ENCODE assay signal across 18 cellular contexts in genomic region chr20:1333462-1334369, GRCh38. TPM values are rescaled to one million over a fixed set of nuclear protein-coding genes. Genes with fewer than 3 reads are reported as not detected.
DNase-seq lines count a peak whose midpoint lies in the region; ATAC-seq and TF ChIP-seq lines count a peak whose summit lies in the region.
"Had no signal": no experiment of that assay in that cellular context is flagged by ENCODE, and none has a peak within 500 bp of the region (broad histone marks: within the 10 kb centered on the region; RNA-seq: fewer than 3 reads in every experiment).

No MANE protein-coding gene starts in this region.

- no peak for DNase-seq in activated naive CD4-positive, alpha-beta T cell treated with anti-CD3 and anti-CD28 coated beads for 36 hours
- peak; percentile 14 for DNase-seq in colonic mucosa
- peak; percentile 47 for DNase-seq in mesenteric fat pad (ENCODE audit: low spot score)
- DNase-seq in upper lobe of right lung, result no peak
- no peak for DNase-seq in trophoblast cell
- DNase-seq: activated naive CD8-positive, alpha-beta T cell treated with anti-CD3 and anti-CD28 coated beads, Interleukin-2, amount 10 ng/mL, durations not matched to agents 7 days and 5 days; GOT3; mesendoderm; MG63; NCI-H1694 treated with DMSO at 0.1 percent for 48 hours; NK-92 treated with Interleukin-12 subunit alpha and Interleukin-12 subunit beta, amount 100 ng/mL, for 24 hours; RPMI8226 had no signal

- H4K91ac ChIP-seq in trophoblast cell (ENCODE audit: low read depth, low read length), result no peak overlapping the region

- H3K4me1 Mint-ChIP-seq in activated naive CD4-positive, alpha-beta T cell treated with anti-CD3 and anti-CD28 coated beads, Interleukin-2, amount 50 U/mL, for 24 hours, result peaks cover 34% of the 10 kb centered on the region
- peaks cover 60% of the 10 kb centered on the region for H3K4me1 Mint-ChIP-seq in activated naive CD4-positive, alpha-beta T cell treated with anti-CD3 and anti-CD28 coated beads for 36 hours (ENCODE audit: low read depth)
- H3K4me1 Mint-ChIP-seq in activated T-helper 17 cell treated with anti-CD3 and anti-CD28 coated beads, Interleukin-2, amount 50 U/mL, for 72 hours, result peaks cover 21% of the 10 kb centered on the region

- no peak overlapping the region for H3K4me3 Mint-ChIP-seq in activated naive CD4-positive, alpha-beta T cell treated with anti-CD3 and anti-CD28 coated beads, Interleukin-2, amount 50 U/mL, for 24 hours
- H3K4me3 Mint-ChIP-seq in activated naive CD4-positive, alpha-beta T cell treated with anti-CD3 and anti-CD28 coated beads for 36 hours, result no peak overlapping the region
- H3K4me3 Mint-ChIP-seq in activated T-helper 17 cell treated with anti-CD3 and anti-CD28 coated beads, Interleukin-2, amount 50 U/mL, for 72 hours, result no peak overlapping the region
- H3K4me3 Mint-ChIP-seq: activated naive CD8-positive, alpha-beta T cell treated with anti-CD3 and anti-CD28 coated beads, Interleukin-2, amount 10 ng/mL, durations not matched to agents 7 days and 5 days; CD8-positive, alpha-beta T cell; nephron had no signal

- H3K79me2 ChIP-seq in trophoblast cell (ENCODE audit: control insufficient read depth, insufficient read depth, low read length, poor library complexity), result no peaks in the 10 kb centered on the region

- H3K79me1 ChIP-seq in trophoblast cell (ENCODE audit: low read length), result no peaks in the 10 kb centered on the region

- no peak overlapping the region for H2BK5ac ChIP-seq in trophoblast cell (ENCODE audit: low read depth, low read length, poor library complexity)

- H3K36me3 Mint-ChIP-seq in activated naive CD4-positive, alpha-beta T cell treated with anti-CD3 and anti-CD28 coated beads, Interleukin-2, amount 50 U/mL, for 24 hours, result peaks cover 2% of the 10 kb centered on the region
- peaks cover 19% of the 10 kb centered on the region for H3K36me3 Mint-ChIP-seq in activated naive CD4-positive, alpha-beta T cell treated with anti-CD3 and anti-CD28 coated beads for 36 hours (ENCODE audit: low read depth)
- H3K36me3 Mint-ChIP-seq in activated T-helper 17 cell treated with anti-CD3 and anti-CD28 coated beads, Interleukin-2, amount 50 U/mL, for 72 hours (ENCODE audit: low read depth), result peaks cover 8% of the 10 kb centered on the region

- H3K23ac ChIP-seq in trophoblast cell (ENCODE audit: low read length), result no peak overlapping the region

- no peak overlapping the region for H3K18ac ChIP-seq in trophoblast cell (ENCODE audit: low read length)

- H3K27ac ChIP-seq in colonic mucosa (no peak overlapping the region), upper lobe of right lung (peak overlapping the region; percentile 72), trophoblast cell (ENCODE audit: low read depth, low read length) (no peak overlapping the region)
- H3K27ac ChIP-seq: thoracic aorta had no signal

- no peak overlapping the region for H2BK120ac ChIP-seq in trophoblast cell (ENCODE audit: insufficient read depth, low read length, poor library complexity)

- H3K27me3 Mint-ChIP-seq in activated naive CD4-positive, alpha-beta T cell treated with anti-CD3 and anti-CD28 coated beads, Interleukin-2, amount 50 U/mL, for 24 hours, result no peaks in the 10 kb centered on the region
- no peaks in the 10 kb centered on the region for H3K27me3 Mint-ChIP-seq in activated naive CD4-positive, alpha-beta T cell treated with anti-CD3 and anti-CD28 coated beads for 36 hours (ENCODE audit: low read depth)
- H3K27me3 Mint-ChIP-seq in activated T-helper 17 cell treated with anti-CD3 and anti-CD28 coated beads, Interleukin-2, amount 50 U/mL, for 72 hours, result no peaks in the 10 kb centered on the region
- H3K27me3 Mint-ChIP-seq: activated naive CD8-positive, alpha-beta T cell treated with anti-CD3 and anti-CD28 coated beads, Interleukin-2, amount 10 ng/mL, durations not matched to agents 7 days and 5 days had no signal

- H3K4me3 ChIP-seq in colonic mucosa (no peak overlapping the region), upper lobe of right lung (no peak overlapping the region), trophoblast cell (ENCODE audit: low read depth, low read length) (no peak overlapping the region)
- H3K4me3 ChIP-seq: MG63, thoracic aorta had no signal

- TF ChIP-seq CTCF in colonic mucosa (IDR thresholded peaks at IDR 0.05) (no peak), upper lobe of right lung (IDR thresholded peaks at IDR 0.05) (no peak)

- H3K9me3 Mint-ChIP-seq in activated naive CD4-positive, alpha-beta T cell treated with anti-CD3 and anti-CD28 coated beads, Interleukin-2, amount 50 U/mL, for 24 hours, result no peaks in the 10 kb centered on the region
- no peaks in the 10 kb centered on the region for H3K9me3 Mint-ChIP-seq in activated naive CD4-positive, alpha-beta T cell treated with anti-CD3 and anti-CD28 coated beads for 36 hours
- no peaks in the 10 kb centered on the region for H3K9me3 Mint-ChIP-seq in activated T-helper 17 cell treated with anti-CD3 and anti-CD28 coated beads, Interleukin-2, amount 50 U/mL, for 72 hours
- H3K9me3 Mint-ChIP-seq: activated naive CD8-positive, alpha-beta T cell treated with anti-CD3 and anti-CD28 coated beads, Interleukin-2, amount 10 ng/mL, durations not matched to agents 7 days and 5 days; CD8-positive, alpha-beta T cell; nephron had no signal

- no peak overlapping the region for H2AK5ac ChIP-seq in trophoblast cell (ENCODE audit: low read length)

- H2BK12ac ChIP-seq in trophoblast cell (ENCODE audit: low read length), result no peak overlapping the region

- H3K27me3 ChIP-seq in colonic mucosa (no peaks in the 10 kb centered on the region), upper lobe of right lung (no peaks in the 10 kb centered on the region), trophoblast cell (ENCODE audit: insufficient read depth, low read length) (no peaks in the 10 kb centered on the region)
- H3K27me3 ChIP-seq: MG63 had no signal

- H3K27ac Mint-ChIP-seq in activated naive CD4-positive, alpha-beta T cell treated with anti-CD3 and anti-CD28 coated beads, Interleukin-2, amount 50 U/mL, for 24 hours, result peak overlapping the region; percentile 32
- H3K27ac Mint-ChIP-seq in activated naive CD4-positive, alpha-beta T cell treated with anti-CD3 and anti-CD28 coated beads for 36 hours, result no peak overlapping the region
- H3K27ac Mint-ChIP-seq in activated T-helper 17 cell treated with anti-CD3 and anti-CD28 coated beads, Interleukin-2, amount 50 U/mL, for 72 hours, result no peak overlapping the region
- H3K27ac Mint-ChIP-seq: nephron had no signal

- H3K9ac ChIP-seq in colonic mucosa (ENCODE audit: low read depth in 2 of 2, low read length in 2 of 2) (no peak overlapping the region), trophoblast cell (ENCODE audit: low read length) (no peak overlapping the region)

- WGBS in trophoblast cell (ENCODE audit: extremely low coverage, insufficient coverage, insufficient read length), result no CpG with 5 or more reads among the region's 11 CpGs

- H4K12ac ChIP-seq in trophoblast cell (ENCODE audit: low read depth, low read length), result no peak overlapping the region

- no peak overlapping the region for H3K14ac ChIP-seq in trophoblast cell (ENCODE audit: low read length)

- ATAC-seq in upper lobe of right lung, result no peak
- no peak for ATAC-seq in activated T-helper 17 cell treated with anti-CD3 and anti-CD28 coated beads, Interleukin-2, amount 50 U/mL, for 72 hours (replicated peaks)
- ATAC-seq in HG03571 (IDR thresholded peaks at IDR 0.05; ENCODE audit: unreplicated experiment), result no peak
- ATAC-seq: CD8-positive, alpha-beta T cell had no signal

- no peak overlapping the region for H2AFZ ChIP-seq in trophoblast cell (ENCODE audit: insufficient read depth, low read length, poor library complexity)

- H3K9me3 ChIP-seq in colonic mucosa, result no peaks in the 10 kb centered on the region
- H3K9me3 ChIP-seq in upper lobe of right lung, result no peaks in the 10 kb centered on the region
- no peaks in the 10 kb centered on the region for H3K9me3 ChIP-seq in trophoblast cell (ENCODE audit: insufficient read depth, low read depth, low read length)
- H3K9me3 ChIP-seq: MG63, thoracic aorta had no signal

- intact Hi-C loops in activated naive CD4-positive, alpha-beta T cell treated with anti-CD3 and anti-CD28 coated beads for 36 hours (cut with micrococcal nuclease), result no loop called here
- intact Hi-C loops in colonic mucosa (cut with DNase I) (no loop called here), upper lobe of right lung (cut with DNase I) (loop anchor here (10.0 kb wide), 1 partner anchor 61 kb away; the partner anchor contains the start of gene FKBP1A)

- H3K36me3 ChIP-seq in colonic mucosa, result no peaks in the 10 kb centered on the region
- peaks cover 5% of the 10 kb centered on the region for H3K36me3 ChIP-seq in upper lobe of right lung
- peaks cover 5 to 9% of the 10 kb centered on the region in 2 experiments for H3K36me3 ChIP-seq in trophoblast cell (ENCODE audit: control insufficient read depth in 1 of 2, insufficient read depth in 2 of 2, low read length in 2 of 2)
- H3K36me3 ChIP-seq: thoracic aorta had no signal

- CTCF ChIA-PET in activated naive CD4-positive, alpha-beta T cell treated with anti-CD3 and anti-CD28 coated beads for 36 hours (lab: Charles Lee), result no interaction called here

- H3K4ac ChIP-seq in trophoblast cell (ENCODE audit: low read depth, low read length), result no peak overlapping the region

- peaks cover 6% of the 10 kb centered on the region for H3K4me1 ChIP-seq in colonic mucosa
- peaks cover 52% of the 10 kb centered on the region for H3K4me1 ChIP-seq in upper lobe of right lung
- H3K4me1 ChIP-seq in trophoblast cell (ENCODE audit: control insufficient read depth in 1 of 2, insufficient read depth in 2 of 2, low read length in 2 of 2), result peaks cover 2 to 9% of the 10 kb centered on the region in 2 experiments

- H3K4me2 ChIP-seq in trophoblast cell (ENCODE audit: low read length), result no peak overlapping the region

- H4K8ac ChIP-seq in trophoblast cell (ENCODE audit: low read depth, low read length), result no peak overlapping the region

RNA-seq across cellular contexts. Expression of gene SDCBP2, which starts 4.8 kb away (rescaled TPM):
- 1 to 10 TPM; 5.5 to 5.8 TPM for total RNA-seq in activated naive CD4-positive, alpha-beta T cell treated with anti-CD3 and anti-CD28 coated beads for 36 hours
- total RNA-seq in colonic mucosa (100 to 1,000 TPM; 202 to 345 TPM), mesenteric fat pad (7.2 TPM), upper lobe of right lung (10.9 TPM)
- total RNA-seq in activated T-helper 17 cell treated with anti-CD3 and anti-CD28 coated beads, Interleukin-2, amount 50 U/mL, for 72 hours, result 10 to 100 TPM in 1 of 2 donors, 1 to 10 TPM in 1; 1.8 to 14.3 TPM
- polyA plus RNA-seq in trophoblast cell (2013), result 1.6 and 1.8 TPM in 2 replicates

RNA-seq across cellular contexts. Expression of gene FKBP1A, which starts 59.1 kb away (rescaled TPM):
- total RNA-seq in activated naive CD4-positive, alpha-beta T cell treated with anti-CD3 and anti-CD28 coated beads for 36 hours, result 100 to 1,000 TPM; 232 to 237 TPM
- total RNA-seq in colonic mucosa (100 to 1,000 TPM; 307 to 310 TPM), mesenteric fat pad (384 TPM), upper lobe of right lung (266 TPM)
- total RNA-seq in activated T-helper 17 cell treated with anti-CD3 and anti-CD28 coated beads, Interleukin-2, amount 50 U/mL, for 72 hours, result 100 to 1,000 TPM; 178 to 294 TPM
- 243 and 249 TPM in 2 replicates for polyA plus RNA-seq in trophoblast cell (2013)

Comparison
In these comparisons a context has a peak if more than half of its experiments do, and no peak if none do; other contexts are left out.
1. DNase-seq: peak in colonic mucosa (single experiment) and mesenteric fat pad (single experiment); none in activated naive CD4-positive, alpha-beta T cell treated with anti-CD3 and anti-CD28 coated beads for 36 hours (single experiment), upper lobe of right lung (single experiment) and trophoblast cell (0 of 2).
2. RNA of gene SDCBP2, which starts 4.8 kb away (total RNA-seq): 202 to 345 TPM in colonic mucosa; 1.8 to 14.3 TPM in activated T-helper 17 cell treated with anti-CD3 and anti-CD28 coated beads, Interleukin-2, amount 50 U/mL, for 72 hours, 10.9 TPM in upper lobe of right lung (single experiment), 7.2 TPM in mesenteric fat pad (single experiment) and 5.5 to 5.8 TPM in activated naive CD4-positive, alpha-beta T cell treated with anti-CD3 and anti-CD28 coated beads for 36 hours; every median in the first group is over 10 times any median in the second.